14 cellular contexts compared by ENCODE assay signal in genomic region chrX:19440713-19441112, GRCh38.
DNase-seq lines count a peak whose midpoint lies in the region; ATAC-seq and TF ChIP-seq lines count a peak whose summit lies in the region.
"Had no signal": no experiment of that assay in that cellular context is flagged by ENCODE, and none has a peak within 500 bp of the region (broad histone marks: within the 10 kb centered on the region; RNA-seq: fewer than 3 reads in every experiment).

No MANE protein-coding gene starts in this region.

- POLR2A ChIA-PET in WTC11 (lab: Charles Lee): no interaction called here

- H3K4me3 Mint-ChIP-seq in WTC11: no peak overlapping the region
- H3K4me3 Mint-ChIP-seq: activated T-helper 1 cell treated with anti-CD3 and anti-CD28 coated beads, Interleukin-12 subunit alpha, Interleukin-12 subunit beta, Interleukin-2, Interleukin-4 antibody, amounts not matched to agents 30 ng/mL and 10 ng/mL and 1 ng/mL, durations not matched to agents 14 hours and 24 hours and 36 hours; brain; nephron; stimulated activated naive CD8-positive, alpha-beta T cell treated with anti-CD3 and anti-CD28 coated beads, Interleukin-15, Interleukin-2, amounts not matched to agents 100 ng/mL and 50 ng/mL, for 24 hours had no signal

- H3K27me3 Mint-ChIP-seq in WTC11 (ENCODE audit: low read depth): no peaks in the 10 kb centered on the region
- H3K27me3 Mint-ChIP-seq: brain; stimulated activated naive CD8-positive, alpha-beta T cell treated with anti-CD3 and anti-CD28 coated beads, Interleukin-15, Interleukin-2, amounts not matched to agents 100 ng/mL and 50 ng/mL, for 24 hours had no signal

- H3K9me3 Mint-ChIP-seq in WTC11: no peaks in the 10 kb centered on the region
- H3K9me3 Mint-ChIP-seq: activated T-helper 1 cell treated with anti-CD3 and anti-CD28 coated beads, Interleukin-12 subunit alpha, Interleukin-12 subunit beta, Interleukin-2, Interleukin-4 antibody, amounts not matched to agents 30 ng/mL and 10 ng/mL and 1 ng/mL, durations not matched to agents 14 hours and 24 hours and 36 hours; stimulated activated naive CD8-positive, alpha-beta T cell treated with anti-CD3 and anti-CD28 coated beads, Interleukin-15, Interleukin-2, amounts not matched to agents 100 ng/mL and 50 ng/mL, for 24 hours had no signal

- DNase-seq in GF-D8 (lab: John Stamatoyannopoulos, UW): peak; percentile 24
- peak; percentile 62 for DNase-seq in M059J (ENCODE audit: low read depth)
- peak; percentile 33 for DNase-seq in epithelial cell of esophagus (ENCODE audit: low read depth)
- DNase-seq in skeletal muscle cell (ENCODE audit: low read depth): peak; percentile 8
- DNase-seq in GM10266 (ENCODE audit: extremely low spot score): no peak
- DNase-seq in HuH-7.5 (ENCODE audit: low spot score): no peak
- DNase-seq in WTC11 (ENCODE audit: low spot score): no peak
- DNase-seq: activated CD4-positive, alpha-beta T cell treated with anti-CD3 and anti-CD28 coated beads, Interleukin-2, amount 50 U/mL, for 1 hour; NCI-H1092; NCI-H446 had no signal

- TF ChIP-seq CTCF in epithelial cell of esophagus (IDR thresholded peaks at IDR 0.05; ENCODE audit: insufficient read depth, low read depth, low read length, missing control alignments) (no peak), GM10266 (IDR thresholded peaks at IDR 0.05; ENCODE audit: control insufficient read depth, insufficient read depth, low read depth, missing control alignments) (no peak), WTC11 (IDR thresholded peaks at IDR 0.05) (no peak)

- CTCF ChIA-PET in WTC11 (lab: Charles Lee): no interaction called here

- no peak overlapping the region for H3K27ac Mint-ChIP-seq in WTC11
- H3K27ac Mint-ChIP-seq: activated T-helper 1 cell treated with anti-CD3 and anti-CD28 coated beads, Interleukin-12 subunit alpha, Interleukin-12 subunit beta, Interleukin-2, Interleukin-4 antibody, amounts not matched to agents 30 ng/mL and 10 ng/mL and 1 ng/mL, durations not matched to agents 14 hours and 24 hours and 36 hours; brain; nephron; stimulated activated naive CD8-positive, alpha-beta T cell treated with anti-CD3 and anti-CD28 coated beads, Interleukin-15, Interleukin-2, amounts not matched to agents 100 ng/mL and 50 ng/mL, for 24 hours had no signal

- no peaks in the 10 kb centered on the region for H3K36me3 Mint-ChIP-seq in WTC11
- H3K36me3 Mint-ChIP-seq: brain had no signal

- peaks cover 4% of the 10 kb centered on the region for H3K4me1 Mint-ChIP-seq in WTC11
- H3K4me1 Mint-ChIP-seq: brain, nephron had no signal

- no peak for ATAC-seq in WTC11

- no peak overlapping the region for H3K4me3 ChIP-seq in epithelial cell of esophagus (ENCODE audit: low read length)
- H3K4me3 ChIP-seq in skeletal muscle cell (ENCODE audit: low read depth, low read length): no peak overlapping the region

TF ChIP-seq in WTC11, 78 proteins besides CTCF, POLR2A, EP300 and RAD21:
- TF ChIP-seq RELA (CRISPR knock-in tag; IDR thresholded peaks at IDR 0.05; ENCODE audit: borderline replicate concordance) (no peak), JAZF1 (CRISPR knock-in tag; IDR thresholded peaks at IDR 0.05) (no peak), OVOL2 (CRISPR knock-in tag; IDR thresholded peaks at IDR 0.05; ENCODE audit: borderline replicate concordance) (no peak), GABPB1 (CRISPR knock-in tag; IDR thresholded peaks at IDR 0.05) (no peak), AR (CRISPR knock-in tag; IDR thresholded peaks at IDR 0.05) (no peak), MYBL2 (CRISPR knock-in tag; IDR thresholded peaks at IDR 0.05) (no peak)

Comparison
In these comparisons a context has a peak if more than half of its experiments do, and no peak if none do; other contexts are left out.
1. DNase-seq: peak in GF-D8 (single experiment), M059J (single experiment), epithelial cell of esophagus (single experiment) and skeletal muscle cell (single experiment); none in GM10266 (single experiment), HuH-7.5 (single experiment) and WTC11 (single experiment).